ENCODE assay signal across 2 cellular contexts in the genomic region with DNA sequence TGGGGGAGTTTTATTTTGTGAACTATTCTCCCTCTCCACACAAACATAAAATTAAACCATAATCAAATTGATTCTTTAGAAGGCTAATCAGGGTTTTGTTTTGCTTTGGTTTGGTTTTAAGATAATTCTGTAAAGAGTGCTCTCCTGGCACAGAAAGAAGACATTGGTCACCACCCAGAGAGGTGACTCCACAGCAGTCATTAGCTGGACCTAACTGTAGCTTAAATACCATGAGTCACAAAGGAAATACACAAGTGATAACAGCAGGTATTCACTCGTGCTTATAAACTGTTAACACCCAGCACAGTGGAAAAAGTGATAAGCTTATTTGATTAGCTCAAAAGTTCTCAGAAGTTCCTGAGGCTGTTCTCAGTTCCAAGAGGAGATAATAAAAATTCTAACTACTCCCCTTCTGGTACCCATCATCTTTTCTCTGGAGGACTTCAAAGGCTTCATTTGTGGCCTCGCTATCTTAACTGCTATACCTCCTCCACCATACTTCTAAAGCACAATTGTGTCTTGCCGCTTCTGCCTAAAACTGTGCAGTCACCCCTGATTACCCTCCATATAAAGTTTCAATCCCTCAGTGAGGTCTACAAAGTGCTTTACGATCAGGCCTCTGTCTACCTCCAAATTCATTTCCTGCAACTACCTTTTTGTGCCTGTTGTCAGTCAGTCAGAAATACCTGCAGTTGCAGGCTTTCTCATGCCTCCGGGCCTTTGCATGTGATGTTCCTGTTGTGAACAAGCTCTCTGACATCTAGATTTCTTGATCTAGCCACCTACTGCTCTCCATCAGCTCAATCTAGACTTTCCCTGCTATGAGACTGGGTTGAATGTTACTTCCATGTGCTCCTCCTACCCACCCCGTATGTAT.
TF ChIP-seq lines count a peak whose summit lies in the region.

No MANE protein-coding gene starts in this region.

TF ChIP-seq in HCT116, 20 proteins besides CTCF, POLR2A, EP300 and RAD21:
- TF ChIP-seq ATF3 (IDR thresholded peaks at IDR 0.05) (no peak), EZH2 (IDR thresholded peaks at IDR 0.05) (no peak), JUND (IDR thresholded peaks at IDR 0.05) (peak; percentile 98), EGR1 (IDR thresholded peaks at IDR 0.05; ENCODE audit: low read depth) (no peak), ZFX (IDR thresholded peaks at IDR 0.05) (no peak), ELF1 (IDR thresholded peaks at IDR 0.05; ENCODE audit: borderline replicate concordance, low read depth) (no peak), CEBPB (IDR thresholded peaks at IDR 0.05; ENCODE audit: low read depth) (peak; percentile 69), REST (IDR thresholded peaks at IDR 0.05; ENCODE audit: low read depth) (no peak), SRF (IDR thresholded peaks at IDR 0.05; ENCODE audit: low read depth) (peak; percentile 71), POLR2AphosphoS5 (IDR thresholded peaks at IDR 0.05; ENCODE audit: low read depth, low read length) (peak; percentile 51; the same call in 1 of the 2 replicates), EZH2phosphoT487 (IDR thresholded peaks at IDR 0.05; ENCODE audit: borderline replicate concordance) (no peak), ZBTB33 (IDR thresholded peaks at IDR 0.05; ENCODE audit: extremely low read depth, insufficient replicate concordance, low read length) (no peak), FOSL1 (IDR thresholded peaks at IDR 0.05; ENCODE audit: low read depth) (peak; percentile 94), SIN3A (IDR thresholded peaks at IDR 0.05; ENCODE audit: low read depth) (peak; percentile 76), SP1 (IDR thresholded peaks at IDR 0.05; ENCODE audit: low read depth) (peak; percentile 93), CBX3 (IDR thresholded peaks at IDR 0.05; ENCODE audit: low read depth) (peak; percentile 82; the same call in 1 of the 2 replicates), TCF7L2 (IDR thresholded peaks at IDR 0.05; ENCODE audit: borderline replicate concordance, extremely low read depth, insufficient read depth, insufficient read length) (peak; percentile 93), MAX (IDR thresholded peaks at IDR 0.05) (peak; percentile 68), YY1 (IDR thresholded peaks at IDR 0.05; ENCODE audit: extremely low read depth, insufficient replicate concordance, low read depth, low read length) (no peak), ZNF274 (IDR thresholded peaks at IDR 0.05; ENCODE audit: low read depth, low read length) (no peak)

TF ChIP-seq in GM23338, 12 proteins besides CTCF, POLR2A, EP300 and RAD21:
- TF ChIP-seq, protein P1, sequence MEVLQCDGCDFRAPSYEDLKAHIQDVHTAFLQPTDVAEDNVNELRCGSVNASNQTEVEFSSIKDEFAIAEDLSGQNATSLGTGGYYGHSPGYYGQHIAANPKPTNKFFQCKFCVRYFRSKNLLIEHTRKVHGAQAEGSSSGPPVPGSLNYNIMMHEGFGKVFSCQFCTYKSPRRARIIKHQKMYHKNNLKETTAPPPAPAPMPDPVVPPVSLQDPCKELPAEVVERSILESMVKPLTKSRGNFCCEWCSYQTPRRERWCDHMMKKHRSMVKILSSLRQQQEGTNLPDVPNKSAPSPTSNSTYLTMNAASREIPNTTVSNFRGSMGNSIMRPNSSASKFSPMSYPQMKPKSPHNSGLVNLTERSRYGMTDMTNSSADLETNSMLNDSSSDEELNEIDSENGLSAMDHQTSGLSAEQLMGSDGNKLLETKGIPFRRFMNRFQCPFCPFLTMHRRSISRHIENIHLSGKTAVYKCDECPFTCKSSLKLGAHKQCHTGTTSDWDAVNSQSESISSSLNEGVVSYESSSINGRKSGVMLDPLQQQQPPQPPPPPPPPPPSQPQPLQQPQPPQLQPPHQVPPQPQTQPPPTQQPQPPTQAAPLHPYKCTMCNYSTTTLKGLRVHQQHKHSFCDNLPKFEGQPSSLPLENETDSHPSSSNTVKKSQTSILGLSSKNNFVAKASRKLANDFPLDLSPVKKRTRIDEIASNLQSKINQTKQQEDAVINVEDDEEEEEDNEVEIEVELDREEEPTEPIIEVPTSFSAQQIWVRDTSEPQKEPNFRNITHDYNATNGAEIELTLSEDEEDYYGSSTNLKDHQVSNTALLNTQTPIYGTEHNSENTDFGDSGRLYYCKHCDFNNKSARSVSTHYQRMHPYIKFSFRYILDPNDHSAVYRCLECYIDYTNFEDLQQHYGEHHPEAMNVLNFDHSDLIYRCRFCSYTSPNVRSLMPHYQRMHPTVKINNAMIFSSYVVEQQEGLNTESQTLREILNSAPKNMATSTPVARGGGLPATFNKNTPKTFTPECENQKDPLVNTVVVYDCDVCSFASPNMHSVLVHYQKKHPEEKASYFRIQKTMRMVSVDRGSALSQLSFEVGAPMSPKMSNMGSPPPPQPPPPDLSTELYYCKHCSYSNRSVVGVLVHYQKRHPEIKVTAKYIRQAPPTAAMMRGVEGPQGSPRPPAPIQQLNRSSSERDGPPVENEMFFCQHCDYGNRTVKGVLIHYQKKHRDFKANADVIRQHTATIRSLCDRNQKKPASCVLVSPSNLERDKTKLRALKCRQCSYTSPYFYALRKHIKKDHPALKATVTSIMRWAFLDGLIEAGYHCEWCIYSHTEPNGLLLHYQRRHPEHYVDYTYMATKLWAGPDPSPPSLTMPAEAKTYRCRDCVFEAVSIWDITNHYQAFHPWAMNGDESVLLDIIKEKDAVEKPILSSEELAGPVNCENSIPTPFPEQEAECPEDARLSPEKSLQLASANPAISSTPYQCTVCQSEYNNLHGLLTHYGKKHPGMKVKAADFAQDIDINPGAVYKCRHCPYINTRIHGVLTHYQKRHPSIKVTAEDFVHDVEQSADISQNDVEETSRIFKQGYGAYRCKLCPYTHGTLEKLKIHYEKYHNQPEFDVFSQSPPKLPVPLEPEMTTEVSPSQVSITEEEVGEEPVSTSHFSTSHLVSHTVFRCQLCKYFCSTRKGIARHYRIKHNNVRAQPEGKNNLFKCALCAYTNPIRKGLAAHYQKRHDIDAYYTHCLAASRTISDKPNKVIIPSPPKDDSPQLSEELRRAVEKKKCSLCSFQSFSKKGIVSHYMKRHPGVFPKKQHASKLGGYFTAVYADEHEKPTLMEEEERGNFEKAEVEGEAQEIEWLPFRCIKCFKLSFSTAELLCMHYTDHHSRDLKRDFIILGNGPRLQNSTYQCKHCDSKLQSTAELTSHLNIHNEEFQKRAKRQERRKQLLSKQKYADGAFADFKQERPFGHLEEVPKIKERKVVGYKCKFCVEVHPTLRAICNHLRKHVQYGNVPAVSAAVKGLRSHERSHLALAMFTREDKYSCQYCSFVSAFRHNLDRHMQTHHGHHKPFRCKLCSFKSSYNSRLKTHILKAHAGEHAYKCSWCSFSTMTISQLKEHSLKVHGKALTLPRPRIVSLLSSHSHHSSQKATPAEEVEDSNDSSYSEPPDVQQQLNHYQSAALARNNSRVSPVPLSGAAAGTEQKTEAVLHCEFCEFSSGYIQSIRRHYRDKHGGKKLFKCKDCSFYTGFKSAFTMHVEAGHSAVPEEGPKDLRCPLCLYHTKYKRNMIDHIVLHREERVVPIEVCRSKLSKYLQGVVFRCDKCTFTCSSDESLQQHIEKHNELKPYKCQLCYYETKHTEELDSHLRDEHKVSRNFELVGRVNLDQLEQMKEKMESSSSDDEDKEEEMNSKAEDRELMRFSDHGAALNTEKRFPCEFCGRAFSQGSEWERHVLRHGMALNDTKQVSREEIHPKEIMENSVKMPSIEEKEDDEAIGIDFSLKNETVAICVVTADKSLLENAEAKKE (CRISPR knock-in tag; IDR thresholded peaks at IDR 0.05): no peak
- TF ChIP-seq ETS1 (IDR thresholded peaks at IDR 0.05) (no peak), CREB1 (CRISPR knock-in tag; IDR thresholded peaks at IDR 0.05; ENCODE audit: low read depth) (no peak), STAT1 (IDR thresholded peaks at IDR 0.05; ENCODE audit: unreplicated experiment) (no peak), POLR2AphosphoS5 (IDR thresholded peaks at IDR 0.05; ENCODE audit: low read depth) (no peak), ZNF114 (CRISPR knock-in tag; IDR thresholded peaks at IDR 0.05) (no peak), EZH2phosphoT487 (IDR thresholded peaks at IDR 0.05; ENCODE audit: unreplicated experiment) (no peak), REST (IDR thresholded peaks at IDR 0.05; ENCODE audit: unreplicated experiment) (no peak), ZNF331 (CRISPR knock-in tag; IDR thresholded peaks at IDR 0.05; ENCODE audit: low read depth) (no peak), JUNB (IDR thresholded peaks at IDR 0.05; ENCODE audit: unreplicated experiment) (no peak), EZH2 (IDR thresholded peaks at IDR 0.05; ENCODE audit: low read depth, unreplicated experiment) (no peak), NANOG (IDR thresholded peaks at IDR 0.05; ENCODE audit: borderline replicate concordance) (no peak)
